ENCODE assay signal across 1 cellular context in genomic region chr6:54846243-54846856, GRCh38.
TF ChIP-seq lines count a peak whose summit lies in the region.

FAM83B (plus strand) TSS chr6:54846771; CDS start chr6:54870247, 23,476 bp downstream.

TF ChIP-seq in HEK293, 187 proteins besides CTCF, POLR2A, EP300 and RAD21 (continued from another document):
- TF ChIP-seq ZNF639 (tag by site-specific recombination; IDR thresholded peaks at IDR 0.05) (no peak), ZNF571 (tag by site-specific recombination; IDR thresholded peaks at IDR 0.05) (no peak), ZNF449 (tag by site-specific recombination; IDR thresholded peaks at IDR 0.05) (peak; percentile 56; the same call in 1 of the 2 replicates), PRDM1 (tag by site-specific recombination; IDR thresholded peaks at IDR 0.05) (peak; percentile 61; the same call in 1 of the 2 replicates), PRDM10 (tag by site-specific recombination; IDR thresholded peaks at IDR 0.05) (0 out of 2 replicates have a peak, but pooled peaks have one; percentile 23), ZNF677 (tag by site-specific recombination; IDR thresholded peaks at IDR 0.05) (no peak), EGR2 (tag by site-specific recombination; IDR thresholded peaks at IDR 0.05; ENCODE audit: low read depth) (peak; percentile 53), ZBTB26 (tag by site-specific recombination; optimal IDR thresholded peaks at IDR 0.05) (peak; percentile 82), GLIS1 (tag by site-specific recombination; IDR thresholded peaks at IDR 0.05) (peak; percentile 71; the same call in 1 of the 2 replicates), ZBTB8A (tag by site-specific recombination; IDR thresholded peaks at IDR 0.05) (peak; percentile 61; the same call in 1 of the 2 replicates), BCL11A (tag by site-specific recombination; IDR thresholded peaks at IDR 0.05; ENCODE audit: low read depth) (no peak), ZXDB (tag by site-specific recombination; IDR thresholded peaks at IDR 0.05) (0 out of 2 replicates have a peak, but pooled peaks have one; percentile 11), SCRT2 (tag by site-specific recombination; IDR thresholded peaks at IDR 0.05) (peak; percentile 69), ZNF114 (tag by site-specific recombination; IDR thresholded peaks at IDR 0.05) (no peak), ZNF514 (tag by site-specific recombination; IDR thresholded peaks at IDR 0.05) (no peak), ZFHX2 (tag by site-specific recombination; conservative IDR thresholded peaks at IDR 0.05) (peak; percentile 36; the same call in 1 of the 2 replicates), GFI1B (tag by site-specific recombination; IDR thresholded peaks at IDR 0.05) (no peak), FEZF1 (tag by site-specific recombination; IDR thresholded peaks at IDR 0.05) (no peak), ZNF175 (tag by site-specific recombination; IDR thresholded peaks at IDR 0.05) (no peak)
